In the genomic region with DNA sequence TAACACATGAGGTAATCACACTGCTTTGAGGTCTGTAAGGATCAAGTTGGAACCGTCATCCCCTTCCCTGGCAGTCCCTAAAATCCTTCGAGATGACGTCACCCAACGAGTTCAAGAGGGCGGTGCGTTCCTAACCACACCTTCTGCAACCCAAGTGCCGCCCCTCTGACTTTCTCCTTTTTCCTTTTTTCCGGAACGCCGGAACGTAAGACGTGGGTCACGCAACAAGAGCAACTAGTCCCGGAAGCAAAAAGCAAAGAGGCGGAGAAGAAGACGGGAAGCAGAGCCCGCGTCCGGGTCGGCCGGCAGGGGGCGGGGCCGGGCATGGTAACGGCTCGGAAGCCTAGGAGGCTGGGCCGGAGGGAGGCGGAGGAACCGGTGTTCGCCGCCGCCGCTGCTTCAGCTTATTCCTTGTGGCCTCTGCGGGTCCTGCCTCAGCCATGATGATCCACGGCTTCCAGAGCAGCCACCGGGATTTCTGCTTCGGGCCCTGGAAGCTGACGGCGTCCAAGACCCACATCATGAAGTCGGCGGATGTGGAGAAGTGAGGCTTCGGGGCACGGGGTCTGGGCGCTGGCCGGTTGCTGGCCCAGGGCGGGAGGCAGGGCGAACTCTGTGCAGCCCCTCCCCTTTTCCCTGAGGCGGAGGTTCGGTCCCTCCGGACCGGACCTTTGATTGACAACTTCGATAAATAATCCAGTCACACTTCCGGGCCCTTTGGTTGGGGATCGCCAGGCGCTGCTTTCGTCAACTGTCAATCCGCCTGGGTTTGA, we compare ENCODE assay signal across 1 cellular context.
TF ChIP-seq lines count a peak whose summit lies in the region.

Gene TIPRL (plus strand): TSS at position 325 of the 773 bp plus-strand sequence. CDS start 116 bp downstream, at position 441.

TF ChIP-seq in SK-N-SH, 30 proteins besides CTCF, POLR2A, EP300 and RAD21 (continued from another document):
- TF ChIP-seq, protein P1, sequence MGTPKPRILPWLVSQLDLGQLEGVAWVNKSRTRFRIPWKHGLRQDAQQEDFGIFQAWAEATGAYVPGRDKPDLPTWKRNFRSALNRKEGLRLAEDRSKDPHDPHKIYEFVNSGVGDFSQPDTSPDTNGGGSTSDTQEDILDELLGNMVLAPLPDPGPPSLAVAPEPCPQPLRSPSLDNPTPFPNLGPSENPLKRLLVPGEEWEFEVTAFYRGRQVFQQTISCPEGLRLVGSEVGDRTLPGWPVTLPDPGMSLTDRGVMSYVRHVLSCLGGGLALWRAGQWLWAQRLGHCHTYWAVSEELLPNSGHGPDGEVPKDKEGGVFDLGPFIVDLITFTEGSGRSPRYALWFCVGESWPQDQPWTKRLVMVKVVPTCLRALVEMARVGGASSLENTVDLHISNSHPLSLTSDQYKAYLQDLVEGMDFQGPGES (IDR thresholded peaks at IDR 0.05; ENCODE audit: low read depth, low read length), result no peak
- TF ChIP-seq GATA2 (CRISPR knock-in tag; IDR thresholded peaks at IDR 0.05) (no peak), SMC3 (IDR thresholded peaks at IDR 0.05; ENCODE audit: low read depth, low read length) (no peak), ZBTB33 (IDR thresholded peaks at IDR 0.05; ENCODE audit: borderline replicate concordance, low read depth) (no peak), SIN3A (IDR thresholded peaks at IDR 0.05; ENCODE audit: borderline replicate concordance, low read depth, low read length) (0 out of 2 replicates have a peak, but pooled peaks have one; percentile 72), FOXM1 (IDR thresholded peaks at IDR 0.05; ENCODE audit: low read depth) (no peak), YY1 (IDR thresholded peaks at IDR 0.05; ENCODE audit: low read depth) (peak; percentile 50), CHD2 (IDR thresholded peaks at IDR 0.05; ENCODE audit: low read length, partially characterized antibody) (peak; percentile 91), GABPA (IDR thresholded peaks at IDR 0.05; ENCODE audit: low read depth) (peak; percentile 97)
